35 cellular contexts compared by ENCODE assay signal in genomic region chr10:128628252-128628651, GRCh38.
"Had no signal": no experiment of that assay in that cellular context is flagged by ENCODE, and none has a peak within 500 bp of the region (broad histone marks: within the 10 kb centered on the region; RNA-seq: fewer than 3 reads in every experiment).

No MANE protein-coding gene starts in this region.

- H3K4me1 Mint-ChIP-seq: activated B cell treated with CpG ODN at 0.5 μM for 24 hours; activated CD4-positive, alpha-beta T cell treated with anti-CD3 and anti-CD28 coated beads, Interleukin-2, amount 10 ng/mL, durations not matched to agents 7 days and 5 days; activated naive CD8-positive, alpha-beta T cell treated with anti-CD3 and anti-CD28 coated beads for 36 hours; activated T-helper 17 cell treated with anti-CD3 and anti-CD28 coated beads, Interleukin-2, amount 50 U/mL, for 72 hours had no signal

- H3K27ac ChIP-seq: adrenal gland, body of pancreas, brain microvascular endothelial cell, VCaP had no signal

- ATAC-seq: activated CD8-positive, alpha-beta T cell treated with anti-CD3 and anti-CD28 coated beads for 36 hours; activated naive CD4-positive, alpha-beta T cell treated with anti-CD3 and anti-CD28 coated beads, Interleukin-2, amount 50 U/mL, for 72 hours; activated T-cell treated with anti-CD3 and anti-CD28 coated beads, Interleukin-2, amount 50 U/mL, for 4 hours; activated T-cell treated with anti-CD3 and anti-CD28 coated beads, Interleukin-2, amount 50 U/mL, for 72 hours; activated T-helper 17 cell treated with anti-CD3 and anti-CD28 coated beads, Interleukin-2, amount 50 U/mL, for 72 hours; body of pancreas had no signal

- H3K4me3 ChIP-seq: adrenal gland, body of pancreas, breast epithelium had no signal

- H3K9me3 ChIP-seq: adrenal gland, body of pancreas, breast epithelium had no signal

- H3K9me3 Mint-ChIP-seq: activated B cell treated with CpG ODN at 0.5 μM for 24 hours; activated CD4-positive, alpha-beta memory T cell treated with anti-CD3 and anti-CD28 coated beads for 36 hours; activated CD4-positive, alpha-beta T cell treated with anti-CD3 and anti-CD28 coated beads, Interleukin-2, amount 10 ng/mL, durations not matched to agents 7 days and 5 days; activated CD8-positive, alpha-beta T cell treated with anti-CD3 and anti-CD28 coated beads for 36 hours; activated naive CD4-positive, alpha-beta T cell treated with anti-CD3 and anti-CD28 coated beads for 36 hours; activated naive CD4-positive, alpha-beta T cell treated with anti-CD3 and anti-CD28 coated beads, Interleukin-2, amount 50 U/mL, for 72 hours; activated naive CD8-positive, alpha-beta T cell treated with anti-CD3 and anti-CD28 coated beads for 36 hours; activated T-cell treated with anti-CD3 and anti-CD28 coated beads, Interleukin-2, amount 50 U/mL, for 4 hours; activated T-cell treated with anti-CD3 and anti-CD28 coated beads, Interleukin-2, amount 50 U/mL, for 72 hours; activated T-helper 1 cell treated with anti-CD3 and anti-CD28 coated beads, Interleukin-12 subunit alpha, Interleukin-12 subunit beta, Interleukin-2, Interleukin-4 antibody, amounts not matched to agents 30 ng/mL and 10 ng/mL and 1 ng/mL, durations not matched to agents 14 hours and 24 hours and 36 hours; activated T-helper 17 cell treated with anti-CD3 and anti-CD28 coated beads, Interleukin-2, amount 50 U/mL, for 72 hours; T-helper 1 cell treated with Interleukin-12 subunit alpha and Interleukin-12 subunit beta and Interleukin-4 antibody, amounts not matched to agents 30 μg/mL and 1 μg/mL, for 36 hours; T-helper 2 cell treated with Interferon-gamma antibody and Interleukin-4, amounts not matched to agents 5 μg/mL and 100 μg/mL, for 36 hours had no signal

- H3K4me3 Mint-ChIP-seq: activated B cell treated with CpG ODN at 0.5 μM for 24 hours; activated CD4-positive, alpha-beta memory T cell treated with anti-CD3 and anti-CD28 coated beads for 36 hours; activated CD4-positive, alpha-beta T cell treated with anti-CD3 and anti-CD28 coated beads, Interleukin-2, amount 10 ng/mL, durations not matched to agents 7 days and 5 days; activated CD8-positive, alpha-beta T cell treated with anti-CD3 and anti-CD28 coated beads for 36 hours; activated naive CD4-positive, alpha-beta T cell treated with anti-CD3 and anti-CD28 coated beads for 36 hours; activated naive CD8-positive, alpha-beta T cell treated with anti-CD3 and anti-CD28 coated beads for 36 hours; activated T-cell treated with anti-CD3 and anti-CD28 coated beads, Interleukin-2, amount 50 U/mL, for 4 hours; activated T-cell treated with anti-CD3 and anti-CD28 coated beads, Interleukin-2, amount 50 U/mL, for 72 hours; activated T-helper 1 cell treated with anti-CD3 and anti-CD28 coated beads, Interleukin-12 subunit alpha, Interleukin-12 subunit beta, Interleukin-2, Interleukin-4 antibody, amounts not matched to agents 30 ng/mL and 10 ng/mL and 1 ng/mL, durations not matched to agents 14 hours and 24 hours and 36 hours; activated T-helper 17 cell treated with anti-CD3 and anti-CD28 coated beads, Interleukin-2, amount 50 U/mL, for 72 hours; T-helper 1 cell treated with Interleukin-12 subunit alpha and Interleukin-12 subunit beta and Interleukin-4 antibody, amounts not matched to agents 30 μg/mL and 1 μg/mL, for 36 hours; T-helper 2 cell treated with Interferon-gamma antibody and Interleukin-4, amounts not matched to agents 5 μg/mL and 100 μg/mL, for 36 hours had no signal

- H3K27me3 ChIP-seq: body of pancreas, brain microvascular endothelial cell, breast epithelium had no signal

- H3K36me3 ChIP-seq: adrenal gland, brain microvascular endothelial cell, breast epithelium had no signal

- H3K27me3 Mint-ChIP-seq: activated CD4-positive, alpha-beta T cell treated with anti-CD3 and anti-CD28 coated beads, Interleukin-2, amount 10 ng/mL, durations not matched to agents 7 days and 5 days; activated T-helper 17 cell treated with anti-CD3 and anti-CD28 coated beads, Interleukin-2, amount 50 U/mL, for 72 hours had no signal

- H3K36me3 Mint-ChIP-seq: activated CD4-positive, alpha-beta memory T cell treated with anti-CD3 and anti-CD28 coated beads for 36 hours; activated naive CD4-positive, alpha-beta T cell treated with anti-CD3 and anti-CD28 coated beads, Interleukin-2, amount 50 U/mL, for 72 hours; activated naive CD8-positive, alpha-beta T cell treated with anti-CD3 and anti-CD28 coated beads for 36 hours had no signal

- FAIRE-seq: astrocyte, TTC549 had no signal

- DNase-seq: activated B cell treated with CpG ODN at 0.5 μM for 24 hours; activated CD4-positive, alpha-beta memory T cell treated with anti-CD3 and anti-CD28 coated beads for 36 hours; activated CD4-positive, alpha-beta T cell treated with anti-CD3 and anti-CD28 coated beads for 4 hours; activated CD4-positive, alpha-beta T cell treated with anti-CD3 and anti-CD28 coated beads, Interleukin-2, amount 10 ng/mL, durations not matched to agents 7 days and 5 days; activated CD4-positive, CD25-positive, alpha-beta regulatory T cell treated with anti-CD3 and anti-CD28 coated beads, Interleukin-2, amount 50 U/mL, for 72 hours; activated CD8-positive, alpha-beta memory T cell treated with anti-CD3 and anti-CD28 coated beads, Interleukin-2, amount 50 U/mL, for 4 hours; activated CD8-positive, alpha-beta T cell treated with anti-CD3 and anti-CD28 coated beads for 36 hours; activated effector memory CD4-positive, alpha-beta T cell treated with anti-CD3 and anti-CD28 coated beads, Interleukin-2, amount 50 U/mL, for 16 hours; activated gamma-delta T cell treated with Interleukin-2 at 50 U/mL for 16 hours; activated naive CD4-positive, alpha-beta T cell; activated naive CD4-positive, alpha-beta T cell treated with anti-CD3 and anti-CD28 coated beads for 36 hours; activated naive CD4-positive, alpha-beta T cell treated with anti-CD3 and anti-CD28 coated beads, Interleukin-2, amount 50 U/mL, for 16 hours; activated naive CD8-positive, alpha-beta T cell treated with anti-CD3 and anti-CD28 coated beads for 36 hours; activated T-cell treated with anti-CD3 and anti-CD28 coated beads for 4 hours; activated T-cell treated with anti-CD3 and anti-CD28 coated beads, Interleukin-2, amount 50 U/mL, for 1 hour; activated T-cell treated with anti-CD3 and anti-CD28 coated beads, Interleukin-2, amount 50 U/mL, for 4 hours; activated T-cell treated with anti-CD3 and anti-CD28 coated beads, Interleukin-2, amount 50 U/mL, for 72 hours; adrenal gland; amniotic stem cell; aorta; body of pancreas; brain microvascular endothelial cell; central memory CD4-positive, alpha-beta T cell; T-helper 1 cell; T-helper 2 cell; T-helper 9 cell had no signal

- H3K4me1 ChIP-seq: adrenal gland, body of pancreas, breast epithelium had no signal

- H3K27ac Mint-ChIP-seq: activated B cell treated with CpG ODN at 0.5 μM for 24 hours; activated CD4-positive, alpha-beta memory T cell treated with anti-CD3 and anti-CD28 coated beads for 36 hours; activated CD4-positive, alpha-beta T cell treated with anti-CD3 and anti-CD28 coated beads, Interleukin-2, amount 10 ng/mL, durations not matched to agents 7 days and 5 days; activated CD8-positive, alpha-beta T cell treated with anti-CD3 and anti-CD28 coated beads for 36 hours; activated naive CD4-positive, alpha-beta T cell treated with anti-CD3 and anti-CD28 coated beads for 36 hours; activated naive CD4-positive, alpha-beta T cell treated with anti-CD3 and anti-CD28 coated beads, Interleukin-2, amount 50 U/mL, for 72 hours; activated naive CD8-positive, alpha-beta T cell treated with anti-CD3 and anti-CD28 coated beads for 36 hours; activated T-cell treated with anti-CD3 and anti-CD28 coated beads, Interleukin-2, amount 50 U/mL, for 72 hours; activated T-helper 1 cell treated with anti-CD3 and anti-CD28 coated beads, Interleukin-12 subunit alpha, Interleukin-12 subunit beta, Interleukin-2, Interleukin-4 antibody, amounts not matched to agents 30 ng/mL and 10 ng/mL and 1 ng/mL, durations not matched to agents 14 hours and 24 hours and 36 hours; activated T-helper 17 cell treated with anti-CD3 and anti-CD28 coated beads, Interleukin-2, amount 50 U/mL, for 72 hours; T-helper 1 cell treated with Interleukin-12 subunit alpha and Interleukin-12 subunit beta and Interleukin-4 antibody, amounts not matched to agents 30 μg/mL and 1 μg/mL, for 36 hours; T-helper 2 cell treated with Interferon-gamma antibody and Interleukin-4, amounts not matched to agents 5 μg/mL and 100 μg/mL, for 36 hours had no signal
